ENCODE assay signal across 14 cellular contexts in genomic region chr5:142876817-142877216, GRCh38.
"Had no signal": no experiment of that assay in that cellular context is flagged by ENCODE, and none has a peak within 500 bp of the region (broad histone marks: within the 10 kb centered on the region; RNA-seq: fewer than 3 reads in every experiment).

No MANE protein-coding gene starts in this region.

- H3K36me3 Mint-ChIP-seq: naive B cell, type B pancreatic cell had no signal

- ATAC-seq: effector memory CD8-positive, alpha-beta T cell; heart left ventricle; psoas muscle; right lobe of liver had no signal

- H3K4me1 Mint-ChIP-seq: naive B cell had no signal

- H3K9me3 Mint-ChIP-seq: effector memory CD8-positive, alpha-beta T cell; naive B cell; nephron progenitor cell; type B pancreatic cell had no signal

- DNase-seq: effector memory CD8-positive, alpha-beta T cell; heart left ventricle; hippocampal formation; kidney glomerular epithelial cell; mesendoderm; naive B cell; nephron progenitor cell; psoas muscle; retina; right lobe of liver; stimulated activated CD4-positive, alpha-beta T cell treated with anti-CD3 and anti-CD28 coated beads, Interleukin-2, amount 100 ng/mL, for 24 hours; stimulated activated CD4-positive, alpha-beta T cell treated with anti-CD3 and anti-CD28 coated beads, Interleukin-4, amount 100 ng/mL, for 4 hours; stimulated activated naive CD4-positive, alpha-beta T cell treated with Interleukin-2 at 50 U/mL for 16 hours had no signal

- H3K27ac Mint-ChIP-seq: nephron progenitor cell, type B pancreatic cell had no signal

- H3K4me3 Mint-ChIP-seq: effector memory CD8-positive, alpha-beta T cell; naive B cell; nephron progenitor cell; type B pancreatic cell had no signal
